In genomic region chr6:151452750-151453427, GRCh38 we compare ENCODE assay signal across 1 cellular context.
TF ChIP-seq lines count a peak whose summit lies in the region.

No MANE protein-coding gene starts in this region.

TF ChIP-seq in GM12878, 131 proteins besides CTCF, POLR2A, EP300 and RAD21 (continued from another document):
- TF ChIP-seq, protein P1, sequence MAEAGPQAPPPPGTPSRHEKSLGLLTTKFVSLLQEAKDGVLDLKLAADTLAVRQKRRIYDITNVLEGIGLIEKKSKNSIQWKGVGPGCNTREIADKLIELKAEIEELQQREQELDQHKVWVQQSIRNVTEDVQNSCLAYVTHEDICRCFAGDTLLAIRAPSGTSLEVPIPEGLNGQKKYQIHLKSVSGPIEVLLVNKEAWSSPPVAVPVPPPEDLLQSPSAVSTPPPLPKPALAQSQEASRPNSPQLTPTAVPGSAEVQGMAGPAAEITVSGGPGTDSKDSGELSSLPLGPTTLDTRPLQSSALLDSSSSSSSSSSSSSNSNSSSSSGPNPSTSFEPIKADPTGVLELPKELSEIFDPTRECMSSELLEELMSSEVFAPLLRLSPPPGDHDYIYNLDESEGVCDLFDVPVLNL (IDR thresholded peaks at IDR 0.05; ENCODE audit: low read depth, low read length): no peak
- TF ChIP-seq SPI1 (IDR thresholded peaks at IDR 0.05; ENCODE audit: borderline replicate concordance, insufficient read depth, low read depth, low read length): no peak
- peak; percentile 77 for TF ChIP-seq PAX5 (IDR thresholded peaks at IDR 0.05; ENCODE audit: borderline replicate concordance, low read depth, low read length)
- TF ChIP-seq MTA2 (IDR thresholded peaks at IDR 0.05; ENCODE audit: low read depth): 0 out of 2 replicates have a peak, but pooled peaks have one; percentile 10
- TF ChIP-seq, protein P2, sequence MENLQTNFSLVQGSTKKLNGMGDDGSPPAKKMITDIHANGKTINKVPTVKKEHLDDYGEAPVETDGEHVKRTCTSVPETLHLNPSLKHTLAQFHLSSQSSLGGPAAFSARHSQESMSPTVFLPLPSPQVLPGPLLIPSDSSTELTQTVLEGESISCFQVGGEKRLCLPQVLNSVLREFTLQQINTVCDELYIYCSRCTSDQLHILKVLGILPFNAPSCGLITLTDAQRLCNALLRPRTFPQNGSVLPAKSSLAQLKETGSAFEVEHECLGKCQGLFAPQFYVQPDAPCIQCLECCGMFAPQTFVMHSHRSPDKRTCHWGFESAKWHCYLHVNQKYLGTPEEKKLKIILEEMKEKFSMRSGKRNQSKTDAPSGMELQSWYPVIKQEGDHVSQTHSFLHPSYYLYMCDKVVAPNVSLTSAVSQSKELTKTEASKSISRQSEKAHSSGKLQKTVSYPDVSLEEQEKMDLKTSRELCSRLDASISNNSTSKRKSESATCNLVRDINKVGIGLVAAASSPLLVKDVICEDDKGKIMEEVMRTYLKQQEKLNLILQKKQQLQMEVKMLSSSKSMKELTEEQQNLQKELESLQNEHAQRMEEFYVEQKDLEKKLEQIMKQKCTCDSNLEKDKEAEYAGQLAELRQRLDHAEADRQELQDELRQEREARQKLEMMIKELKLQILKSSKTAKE (IDR thresholded peaks at IDR 0.05; ENCODE audit: low read depth, poor library complexity, severe bottlenecking): no peak
- 0 out of 2 replicates have a peak, but pooled peaks have one; percentile 3 for TF ChIP-seq TAF1 (IDR thresholded peaks at IDR 0.05; ENCODE audit: borderline replicate concordance, low read depth, low read length)
- TF ChIP-seq KAT2A (conservative IDR thresholded peaks at IDR 0.05; ENCODE audit: control insufficient read depth, low read depth, low read length): no peak
